In the genomic region with DNA sequence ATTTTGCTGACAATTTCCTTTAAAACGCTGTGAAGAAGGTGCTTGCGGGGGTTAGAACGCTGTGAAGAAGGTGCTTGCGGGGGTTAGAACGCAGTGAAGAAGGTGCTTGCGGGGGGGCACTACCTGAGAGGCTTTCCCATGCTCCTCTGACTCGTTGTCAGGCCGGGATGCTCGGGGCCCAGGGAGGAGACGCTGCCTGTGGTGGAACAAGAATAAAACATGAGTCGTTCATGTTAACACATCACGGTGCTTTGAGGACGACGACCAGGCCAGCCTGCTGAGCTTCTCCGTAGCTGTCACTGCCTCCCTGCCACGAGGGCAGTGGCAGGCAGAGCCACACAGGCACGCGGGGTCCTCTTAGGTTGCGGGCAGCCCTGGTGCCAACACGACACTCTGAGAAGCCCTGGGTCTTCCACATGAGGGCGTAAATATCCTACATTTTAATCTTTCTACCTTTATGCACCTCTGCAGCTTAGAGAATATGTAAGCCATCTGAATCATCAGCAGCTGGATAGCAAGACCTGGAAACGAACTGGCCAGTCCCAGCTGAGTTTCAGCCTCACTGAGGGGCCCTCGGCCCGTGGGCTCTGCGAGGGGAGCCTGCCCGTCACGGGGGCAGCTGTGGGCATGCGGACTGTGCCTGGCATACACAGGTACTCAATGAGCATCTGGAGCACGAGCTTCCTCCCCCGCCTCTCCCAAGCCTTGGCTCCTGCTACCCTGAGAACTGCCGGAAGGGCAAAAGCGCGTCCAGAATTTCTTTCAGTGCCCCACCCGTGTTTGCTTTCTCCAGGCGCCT, we compare ENCODE assay signal across 16 cellular contexts. TPM values are rescaled to one million over a fixed set of nuclear protein-coding genes. Genes with fewer than 3 reads are reported as not detected.
DNase-seq lines count a peak whose midpoint lies in the region; ATAC-seq and TF ChIP-seq lines count a peak whose summit lies in the region.
"Had no signal": no experiment of that assay in that cellular context is flagged by ENCODE, and none has a peak within 500 bp of the region (broad histone marks: within the 10 kb centered on the region; RNA-seq: fewer than 3 reads in every experiment).

No MANE protein-coding gene starts in this region.

- 43 to 60% (median 49%) methylated on average over 34 to 35 of the region's 35 CpGs for WGBS in stomach, 5 donors

- no peak for TF ChIP-seq CTCF in RWPE2 (IDR thresholded peaks at IDR 0.05; ENCODE audit: poor library complexity, severe bottlenecking)
- no peak for TF ChIP-seq CTCF in stomach (IDR thresholded peaks at IDR 0.05)

- H3K27ac Mint-ChIP-seq in activated naive CD4-positive, alpha-beta T cell treated with anti-CD3 and anti-CD28 coated beads, Interleukin-2, amount 10 ng/mL, durations not matched to agents 7 days and 5 days = no peak overlapping the region
- H3K27ac Mint-ChIP-seq: activated B cell treated with CpG ODN at 0.5 μM for 24 hours, type B pancreatic cell had no signal

- no peak overlapping the region for H3K4me3 Mint-ChIP-seq in activated naive CD4-positive, alpha-beta T cell treated with anti-CD3 and anti-CD28 coated beads, Interleukin-2, amount 10 ng/mL, durations not matched to agents 7 days and 5 days
- H3K4me3 Mint-ChIP-seq: activated B cell treated with CpG ODN at 0.5 μM for 24 hours, type B pancreatic cell had no signal

- H3K27me3 Mint-ChIP-seq in activated naive CD4-positive, alpha-beta T cell treated with anti-CD3 and anti-CD28 coated beads, Interleukin-2, amount 10 ng/mL, durations not matched to agents 7 days and 5 days = peaks cover 47% of the 10 kb centered on the region

- intact Hi-C loops in stomach (cut with DNase I; ENCODE audit: low total_unique reads) = no loop called here

- no peaks in the 10 kb centered on the region for H3K36me3 ChIP-seq in RWPE2 (ENCODE audit: low read depth)
- no peaks in the 10 kb centered on the region for H3K36me3 ChIP-seq in stomach

- H3K27ac ChIP-seq in RWPE2 (ENCODE audit: poor library complexity, severe bottlenecking) (no peak overlapping the region), stomach (peak overlapping the region in 2 of 5 donors; percentile 48 to 51)

- no peak for TF ChIP-seq POLR2A in stomach (IDR thresholded peaks at IDR 0.05)

- H3K9me3 Mint-ChIP-seq in activated naive CD4-positive, alpha-beta T cell treated with anti-CD3 and anti-CD28 coated beads, Interleukin-2, amount 10 ng/mL, durations not matched to agents 7 days and 5 days = no peaks in the 10 kb centered on the region
- H3K9me3 Mint-ChIP-seq: activated B cell treated with CpG ODN at 0.5 μM for 24 hours, type B pancreatic cell had no signal

- peak; percentile 40; the same call in 2 of the 3 replicates for ATAC-seq in RWPE2 (ENCODE audit: low read depth)
- ATAC-seq in GM19467 (IDR thresholded peaks at IDR 0.05; ENCODE audit: unreplicated experiment) = no peak
- ATAC-seq: naive thymus-derived CD8-positive, alpha-beta T cell had no signal

- no peaks in the 10 kb centered on the region for H3K4me1 ChIP-seq in RWPE2 (ENCODE audit: insufficient read depth, poor library complexity, severe bottlenecking)
- H3K4me1 ChIP-seq in stomach = peaks cover 0 to 36% (median 15%) of the 10 kb centered on the region in 4 donors

- H3K4me3 ChIP-seq in RWPE2 (ENCODE audit: severe bottlenecking) = no peak overlapping the region
- H3K4me3 ChIP-seq in stomach = no peak overlapping the region

- H3K4me1 Mint-ChIP-seq in activated naive CD4-positive, alpha-beta T cell treated with anti-CD3 and anti-CD28 coated beads, Interleukin-2, amount 10 ng/mL, durations not matched to agents 7 days and 5 days = peaks cover 20% of the 10 kb centered on the region

- CTCF ChIA-PET in activated naive CD4-positive, alpha-beta T cell treated with anti-CD3 and anti-CD28 coated beads, Interleukin-2, amount 10 ng/mL, durations not matched to agents 7 days and 5 days (lab: Charles Lee) = no interaction called here

- peak; percentile 10 for DNase-seq in activated naive CD4-positive, alpha-beta T cell treated with anti-CD3 and anti-CD28 coated beads, Interleukin-2, amount 10 ng/mL, durations not matched to agents 7 days and 5 days
- DNase-seq in activated naive CD4-positive, alpha-beta T cell treated with anti-CD3 and anti-CD28 coated beads, Interleukin-2, amount 50 U/mL, for 16 hours = no peak
- DNase-seq in RWPE2 (ENCODE audit: low spot score) = peak; percentile 34
- peak; percentile 87 for DNase-seq in islet precursor cell
- peak; percentile 67 for DNase-seq in stomach
- DNase-seq in stimulated activated CD4-positive, alpha-beta T cell treated with anti-CD3 and anti-CD28 coated beads, Interleukin-2, amount 100 ng/mL, for 24 hours = no peak
- DNase-seq in hippocampal formation (lab: John Stamatoyannopoulos, UW) = no peak
- DNase-seq: activated B cell treated with CpG ODN at 0.5 μM for 24 hours; kidney; NCI-H524; right cardiac atrium; stimulated activated CD4-positive, alpha-beta T cell treated with anti-CD3 and anti-CD28 coated beads, Interleukin-4, amount 100 ng/mL, for 1 hour; T-helper 1 cell had no signal

- peaks cover 33% of the 10 kb centered on the region for H3K27me3 ChIP-seq in RWPE2 (ENCODE audit: insufficient read depth, poor library complexity, severe bottlenecking)
- peaks cover 8 to 83% (median 11%) of the 10 kb centered on the region in 3 donors for H3K27me3 ChIP-seq in stomach

- no peaks in the 10 kb centered on the region for H3K36me3 Mint-ChIP-seq in activated naive CD4-positive, alpha-beta T cell treated with anti-CD3 and anti-CD28 coated beads, Interleukin-2, amount 10 ng/mL, durations not matched to agents 7 days and 5 days
- H3K36me3 Mint-ChIP-seq: type B pancreatic cell had no signal

- no peak for TF ChIP-seq EP300 in stomach (IDR thresholded peaks at IDR 0.05)

- H3K9me3 ChIP-seq in RWPE2 (ENCODE audit: severe bottlenecking) (no peaks in the 10 kb centered on the region), stomach (no peaks in the 10 kb centered on the region)

RNA-seq across cellular contexts. Expression of gene FGFRL1, which starts 47.0 kb away (rescaled TPM):
- total RNA-seq in stomach = 10 to 100 TPM in 3 of 5 donors, 1 to 10 TPM in 2; 3.5 to 42.7 (median 19.6) TPM
- 10 to 100 TPM in 1 of 3 donors, 1 to 10 TPM in 2; 5.8 to 10.3 (median 9.2) TPM for polyA plus RNA-seq in stomach

RNA-seq across cellular contexts. Expression of gene RNF212, which starts 55.0 kb away (rescaled TPM):
- total RNA-seq in stomach = 1 to 10 TPM in 1 of 5 donors, not detected in 4; 1.3 TPM
- polyA plus RNA-seq in stomach = 1 to 10 TPM; 1.7 to 4.8 (median 3.5) TPM

Comparison
In these comparisons a context has a peak if more than half of its experiments do, and no peak if none do; other contexts are left out.
1. DNase-seq: peak in activated naive CD4-positive, alpha-beta T cell treated with anti-CD3 and anti-CD28 coated beads, Interleukin-2, amount 10 ng/mL, durations not matched to agents 7 days and 5 days (single experiment), RWPE2 (single experiment), islet precursor cell (single experiment) and stomach (single experiment); none in activated naive CD4-positive, alpha-beta T cell treated with anti-CD3 and anti-CD28 coated beads, Interleukin-2, amount 50 U/mL, for 16 hours (single experiment), stimulated activated CD4-positive, alpha-beta T cell treated with anti-CD3 and anti-CD28 coated beads, Interleukin-2, amount 100 ng/mL, for 24 hours (0 of 2) and hippocampal formation (0 of 2).